In genomic region chr2:234949762-234950434, GRCh38 we compare ENCODE assay signal across 10 cellular contexts. TPM values are rescaled to one million over a fixed set of nuclear protein-coding genes. Genes with fewer than 3 reads are reported as not detected.
DNase-seq lines count a peak whose midpoint lies in the region; ATAC-seq and TF ChIP-seq lines count a peak whose summit lies in the region.
"Had no signal": no experiment of that assay in that cellular context is flagged by ENCODE, and none has a peak within 500 bp of the region (broad histone marks: within the 10 kb centered on the region; RNA-seq: fewer than 3 reads in every experiment).

No MANE protein-coding gene starts in this region.

- H3K4me3 ChIP-seq in ACC112 (ENCODE audit: low read depth, low read length), result 0 out of 2 replicates have a peak overlapping the region, but pooled peaks have one; percentile 91
- H3K4me3 ChIP-seq: psoas muscle had no signal

- no TSS peak for BruUV-seq in MCF 10A (replicated peaks; lab: Mats Ljungman, UMichigan)

- intact Hi-C loops in MCF 10A (cut with micrococcal nuclease), result loop anchor here (5.0 to 10.0 kb wide), 3 partner anchors 102 to 275 kb away; no protein-coding TSS in a partner anchor

- ATAC-seq in HG02938 (IDR thresholded peaks at IDR 0.05; ENCODE audit: unreplicated experiment), result no peak
- ATAC-seq in activated CD8-positive, alpha-beta memory T cell treated with anti-CD3 and anti-CD28 coated beads, Interleukin-2, amount 10 ng/mL, durations not matched to agents 7 days and 5 days, result no peak
- ATAC-seq: psoas muscle had no signal

- peaks cover 3% of the 10 kb centered on the region; the same call in 1 of the 2 replicates for H3K27me3 Mint-ChIP-seq in HFFc6 (ENCODE audit: insufficient read depth)
- no peaks in the 10 kb centered on the region for H3K27me3 Mint-ChIP-seq in MCF 10A (ENCODE audit: insufficient read depth, unreplicated experiment)
- peaks cover 61% of the 10 kb centered on the region for H3K27me3 Mint-ChIP-seq in activated CD8-positive, alpha-beta memory T cell treated with anti-CD3 and anti-CD28 coated beads, Interleukin-2, amount 10 ng/mL, durations not matched to agents 7 days and 5 days

- CTCF ChIA-PET in MCF 10A (lab: Yijun Ruan, JAX), result interaction anchor here (0.6 to 1.7 kb wide), 5 partner anchors 8 to 1434 kb away, joined by 3 to 7 read pairs (median 3); no protein-coding TSS in a partner anchor
- CTCF ChIA-PET in activated CD8-positive, alpha-beta memory T cell treated with anti-CD3 and anti-CD28 coated beads, Interleukin-2, amount 10 ng/mL, durations not matched to agents 7 days and 5 days (lab: Charles Lee), result no interaction called here

- no peaks in the 10 kb centered on the region for H3K36me3 ChIP-seq in ACC112 (ENCODE audit: insufficient read depth, low read length)

- H3K79me2 ChIP-seq in ACC112 (ENCODE audit: control insufficient read depth, insufficient read depth, low read length, unreplicated experiment), result peaks cover 35% of the 10 kb centered on the region

- H3K36me3 Mint-ChIP-seq in HFFc6 (ENCODE audit: low read depth) (peaks cover 32% of the 10 kb centered on the region), MCF 10A (ENCODE audit: insufficient read depth, unreplicated experiment) (peaks cover 5% of the 10 kb centered on the region)
- H3K36me3 Mint-ChIP-seq in activated CD8-positive, alpha-beta memory T cell treated with anti-CD3 and anti-CD28 coated beads, Interleukin-2, amount 10 ng/mL, durations not matched to agents 7 days and 5 days, result no peaks in the 10 kb centered on the region

- H3K27ac Mint-ChIP-seq in HFFc6 (peak overlapping the region; percentile 96), MCF 10A (ENCODE audit: low read depth, unreplicated experiment) (peak overlapping the region; percentile 94)
- no peak overlapping the region for H3K27ac Mint-ChIP-seq in activated CD8-positive, alpha-beta memory T cell treated with anti-CD3 and anti-CD28 coated beads, Interleukin-2, amount 10 ng/mL, durations not matched to agents 7 days and 5 days

- peak overlapping the region; percentile 95 for H3K27ac ChIP-seq in ACC112 (ENCODE audit: low read depth, low read length)
- H3K27ac ChIP-seq: psoas muscle had no signal

- H3K27me3 ChIP-seq in ACC112 (ENCODE audit: insufficient read depth, low read length), result no peaks in the 10 kb centered on the region

- H3K4me1 Mint-ChIP-seq in HFFc6 (ENCODE audit: low read depth), result peaks cover 64% of the 10 kb centered on the region
- H3K4me1 Mint-ChIP-seq in MCF 10A (ENCODE audit: insufficient read depth, unreplicated experiment), result peaks cover 44% of the 10 kb centered on the region
- H3K4me1 Mint-ChIP-seq in activated CD8-positive, alpha-beta memory T cell treated with anti-CD3 and anti-CD28 coated beads, Interleukin-2, amount 10 ng/mL, durations not matched to agents 7 days and 5 days, result peaks cover 2% of the 10 kb centered on the region

- no peak overlapping the region for H2AFZ ChIP-seq in ACC112 (ENCODE audit: low read length, unreplicated experiment)

- in situ Hi-C loops in GM13977 (cut with MboI; ENCODE audit: low pct_unique_long_range_greater_than_20kb, low sequenced_read_pairs, unreplicated experiment), result no loop called here

- TF ChIP-seq CTCF in HFFc6 (IDR thresholded peaks at IDR 0.05) (no peak), MCF 10A (IDR thresholded peaks at IDR 0.05; ENCODE audit: unreplicated experiment) (no peak), GM13977 (IDR thresholded peaks at IDR 0.05; ENCODE audit: extremely low read depth, insufficient read depth, missing control alignments) (no peak)

- H3K9me3 Mint-ChIP-seq in HFFc6 (no peaks in the 10 kb centered on the region), MCF 10A (ENCODE audit: unreplicated experiment) (no peaks in the 10 kb centered on the region)
- no peaks in the 10 kb centered on the region for H3K9me3 Mint-ChIP-seq in activated CD8-positive, alpha-beta memory T cell treated with anti-CD3 and anti-CD28 coated beads, Interleukin-2, amount 10 ng/mL, durations not matched to agents 7 days and 5 days (ENCODE audit: low read depth)

- H3K4me1 ChIP-seq in ACC112 (ENCODE audit: control insufficient read depth, insufficient read depth, low read length, unreplicated experiment), result peaks cover 37% of the 10 kb centered on the region
- H3K4me1 ChIP-seq: psoas muscle had no signal

- DNase-seq in HFFc6 (peak; percentile 100), MCF 10A (ENCODE audit: unreplicated experiment) (peak; percentile 84), left kidney (ENCODE audit: low read depth, low spot score) (peak; percentile 22), SHP77 treated with DMSO at 0.1 percent for 48 hours (lab: John Stamatoyannopoulos, UW) (no peak), GM13977 (ENCODE audit: low spot score) (no peak)
- no peak for DNase-seq in activated CD8-positive, alpha-beta memory T cell treated with anti-CD3 and anti-CD28 coated beads, Interleukin-2, amount 10 ng/mL, durations not matched to agents 7 days and 5 days
- DNase-seq: NCI-H69, psoas muscle had no signal

- POLR2A ChIA-PET in MCF 10A (lab: Yijun Ruan, JAX), result interaction anchor here (0.6 to 2.6 kb wide), 14 partner anchors 8 to 157 kb away, joined by 3 to 14 read pairs (median 4); no protein-coding TSS in a partner anchor

- H3K4me3 Mint-ChIP-seq in HFFc6 (peak overlapping the region; percentile 88), MCF 10A (ENCODE audit: unreplicated experiment) (peak overlapping the region; percentile 71)
- H3K4me3 Mint-ChIP-seq in activated CD8-positive, alpha-beta memory T cell treated with anti-CD3 and anti-CD28 coated beads, Interleukin-2, amount 10 ng/mL, durations not matched to agents 7 days and 5 days, result no peak overlapping the region

RNA-seq across cellular contexts. Expression of gene SH3BP4, which starts 1.9 kb away (rescaled TPM):
- 10 to 100 TPM; 82.3 to 98.7 (median 87.8) TPM for total RNA-seq in HFFc6 (2021; fragmentation: NEBNext Ultra II Directional; extraction: Animal tissue kit (Norgen Biotek cat#: 25700))
- total RNA-seq in MCF 10A (2022), result 57.6 and 59.7 TPM in 2 replicates
- under 1 TPM in 1 of 2 experiments, not detected in 1; 0.12 TPM for total RNA-seq in activated CD8-positive, alpha-beta memory T cell treated with anti-CD3 and anti-CD28 coated beads, Interleukin-2, amount 10 ng/mL, durations not matched to agents 7 days and 5 days

Comparison
In these comparisons a context has a peak if more than half of its experiments do, and no peak if none do; other contexts are left out.
1. DNase-seq: peak in HFFc6 (single experiment), MCF 10A (single experiment) and left kidney (single experiment); none in SHP77 treated with DMSO at 0.1 percent for 48 hours (single experiment), GM13977 (single experiment) and activated CD8-positive, alpha-beta memory T cell treated with anti-CD3 and anti-CD28 coated beads, Interleukin-2, amount 10 ng/mL, durations not matched to agents 7 days and 5 days (single experiment).
2. RNA of gene SH3BP4, which starts 1.9 kb away (total RNA-seq): 82.3 to 98.7 TPM in HFFc6 and 57.6 to 59.7 TPM in MCF 10A; 0.12 TPM in activated CD8-positive, alpha-beta memory T cell treated with anti-CD3 and anti-CD28 coated beads, Interleukin-2, amount 10 ng/mL, durations not matched to agents 7 days and 5 days; every median in the first group is over 10 times any median in the second.